Comparison of ENCODE assay signal across 24 cellular contexts in genomic region chr3:140053011-140053702, GRCh38.
DNase-seq lines count a peak whose midpoint lies in the region; TF ChIP-seq lines count a peak whose summit lies in the region.
"Had no signal": no experiment of that assay in that cellular context is flagged by ENCODE, and none has a peak within 500 bp of the region (broad histone marks: within the 10 kb centered on the region; RNA-seq: fewer than 3 reads in every experiment).

No MANE protein-coding gene starts in this region.

- H3K9me3 Mint-ChIP-seq in Caco-2 (ENCODE audit: unreplicated experiment) = no peaks in the 10 kb centered on the region
- H3K9me3 Mint-ChIP-seq in endodermal cell = no peaks in the 10 kb centered on the region
- H3K9me3 Mint-ChIP-seq in neural crest cell = no peaks in the 10 kb centered on the region
- no peaks in the 10 kb centered on the region for H3K9me3 Mint-ChIP-seq in Calu3 (ENCODE audit: low read depth, unreplicated experiment)
- no peaks in the 10 kb centered on the region for H3K9me3 Mint-ChIP-seq in activated T-helper 1 cell treated with anti-CD3 and anti-CD28 coated beads, Interleukin-12 subunit alpha, Interleukin-12 subunit beta, Interleukin-2, Interleukin-4 antibody, amounts not matched to agents 30 ng/mL and 10 ng/mL and 1 ng/mL, durations not matched to agents 14 hours and 24 hours and 36 hours
- H3K9me3 Mint-ChIP-seq: activated T-cell treated with anti-CD3 and anti-CD28 coated beads, Interleukin-2, amount 50 U/mL, for 24 hours; CD4-positive, alpha-beta T cell had no signal

- CTCF ChIA-PET in Caco-2 (lab: Charles Lee) = no interaction called here
- CTCF ChIA-PET in HEK293 (lab: Yijun Ruan, JAX) = interaction anchor here (0.5 kb wide), 1 partner anchor 143 kb away, joined by 3 read pairs; no protein-coding TSS in a partner anchor
- CTCF ChIA-PET in Calu3 (lab: Charles Lee) = no interaction called here

- H3K36me3 ChIP-seq in Caco-2 (ENCODE audit: control insufficient read depth, insufficient read depth, low read length) = no peaks in the 10 kb centered on the region
- no peaks in the 10 kb centered on the region for H3K36me3 ChIP-seq in HEK293 (ENCODE audit: control insufficient read depth in 2 of 2, insufficient read depth in 1 of 2, low read length in 2 of 2)
- H3K36me3 ChIP-seq in endodermal cell (ENCODE audit: control insufficient read depth, insufficient read depth, low read length) = no peaks in the 10 kb centered on the region
- H3K36me3 ChIP-seq: spleen, thyroid gland had no signal

- H3K9ac ChIP-seq in endodermal cell (ENCODE audit: extremely low read depth, low read length, poor library complexity, severe bottlenecking) = no peak overlapping the region

- H3K4me1 Mint-ChIP-seq in Caco-2 (ENCODE audit: low read depth, unreplicated experiment) (peaks cover 34% of the 10 kb centered on the region), endodermal cell (peaks cover 33% of the 10 kb centered on the region), neural crest cell (peaks cover 31% of the 10 kb centered on the region), Calu3 (ENCODE audit: low read depth, unreplicated experiment) (no peaks in the 10 kb centered on the region)
- no peaks in the 10 kb centered on the region for H3K4me1 Mint-ChIP-seq in activated T-helper 1 cell treated with anti-CD3 and anti-CD28 coated beads, Interleukin-12 subunit alpha, Interleukin-12 subunit beta, Interleukin-2, Interleukin-4 antibody, amounts not matched to agents 30 ng/mL and 10 ng/mL and 1 ng/mL, durations not matched to agents 14 hours and 24 hours and 36 hours (ENCODE audit: low read depth)

- H3K27ac ChIP-seq in HEK293 (ENCODE audit: extremely low read depth, low read depth, low read length) (no peak overlapping the region), endodermal cell (ENCODE audit: low read depth, low read length) (peak overlapping the region; percentile 40)
- H3K27ac ChIP-seq: psoas muscle, spleen, thyroid gland had no signal

- H3K9me3 ChIP-seq in Caco-2 = no peaks in the 10 kb centered on the region
- H3K9me3 ChIP-seq in HEK293 (ENCODE audit: control insufficient read depth, insufficient read depth, low read depth, low read length) = no peaks in the 10 kb centered on the region
- no peaks in the 10 kb centered on the region for H3K9me3 ChIP-seq in endodermal cell (ENCODE audit: control insufficient read depth, low read length)
- H3K9me3 ChIP-seq: psoas muscle, spleen, thyroid gland had no signal

- TF ChIP-seq CTCF in Caco-2 (IDR thresholded peaks at IDR 0.05; ENCODE audit: insufficient read depth in 1 of 2, low read depth in 1 of 2, low read length in 1 of 2, severe bottlenecking in 1 of 2, unreplicated experiment in 1 of 2) (peak in 1 of 2 experiments; percentile 3), HEK293 (tag by site-specific recombination; IDR thresholded peaks at IDR 0.05) (no peak), endodermal cell (conservative IDR thresholded peaks at IDR 0.05) (no peak), neural crest cell (conservative IDR thresholded peaks at IDR 0.05) (no peak), Calu3 (IDR thresholded peaks at IDR 0.05; ENCODE audit: unreplicated experiment) (no peak)

- POLR2A ChIA-PET in Caco-2 (lab: Charles Lee) (no interaction called here), HEK293 (lab: Yijun Ruan, JAX) (interaction anchor here (1.4 kb wide), 1 partner anchor 117 kb away, joined by 3 read pairs; no protein-coding TSS in a partner anchor)

- peak overlapping the region; percentile 4 for H3K27ac Mint-ChIP-seq in Caco-2 (ENCODE audit: unreplicated experiment)
- H3K27ac Mint-ChIP-seq in endodermal cell = no peak overlapping the region
- peak overlapping the region; percentile 67 for H3K27ac Mint-ChIP-seq in neural crest cell (ENCODE audit: unreplicated experiment)
- H3K27ac Mint-ChIP-seq in Calu3 (ENCODE audit: unreplicated experiment) = no peak overlapping the region
- no peak overlapping the region for H3K27ac Mint-ChIP-seq in activated T-helper 1 cell treated with anti-CD3 and anti-CD28 coated beads, Interleukin-12 subunit alpha, Interleukin-12 subunit beta, Interleukin-2, Interleukin-4 antibody, amounts not matched to agents 30 ng/mL and 10 ng/mL and 1 ng/mL, durations not matched to agents 14 hours and 24 hours and 36 hours
- H3K27ac Mint-ChIP-seq: activated T-cell treated with anti-CD3 and anti-CD28 coated beads, Interleukin-2, amount 50 U/mL, for 24 hours; CD4-positive, alpha-beta T cell; dendritic cell treated with granulocyte-macrophage colony-stimulating factor and Interleukin-4, amounts not matched to agents 40 ng/mL and 50 ng/mL, for 4 days had no signal

- H3K4me3 ChIP-seq in Caco-2 (ENCODE audit: low read depth, low read length) = no peak overlapping the region
- no peak overlapping the region for H3K4me3 ChIP-seq in HEK293 (ENCODE audit: low read depth, low read length)
- no peak overlapping the region for H3K4me3 ChIP-seq in endodermal cell (ENCODE audit: low read length)
- H3K4me3 ChIP-seq: psoas muscle, spleen, thyroid gland had no signal

- H3K36me3 Mint-ChIP-seq in Caco-2 (ENCODE audit: insufficient read depth, unreplicated experiment) (peaks cover 5% of the 10 kb centered on the region), endodermal cell (ENCODE audit: low read depth) (no peaks in the 10 kb centered on the region), neural crest cell (ENCODE audit: low read depth) (no peaks in the 10 kb centered on the region), Calu3 (ENCODE audit: insufficient read depth, unreplicated experiment) (no peaks in the 10 kb centered on the region)
- no peaks in the 10 kb centered on the region for H3K36me3 Mint-ChIP-seq in activated T-helper 1 cell treated with anti-CD3 and anti-CD28 coated beads, Interleukin-12 subunit alpha, Interleukin-12 subunit beta, Interleukin-2, Interleukin-4 antibody, amounts not matched to agents 30 ng/mL and 10 ng/mL and 1 ng/mL, durations not matched to agents 14 hours and 24 hours and 36 hours (ENCODE audit: low read depth)

- BruUV-seq in Caco-2 (replicated peaks; lab: Mats Ljungman, UMichigan) = no TSS peak
- no TSS peak for BruUV-seq in Calu3 (replicated peaks; lab: Mats Ljungman, UMichigan)

- WGBS in endodermal cell (ENCODE audit: insufficient coverage in 1 of 2, insufficient read length in 1 of 2), 2 experiments = 82 to 84% methylated on average over 6 to 11 of the region's 11 CpGs

- intact Hi-C loops in Caco-2 (cut with micrococcal nuclease; ENCODE audit: unreplicated experiment) (no loop called here), Calu3 (cut with micrococcal nuclease; ENCODE audit: unreplicated experiment) (no loop called here)
- intact Hi-C loops in activated T-helper 1 cell treated with anti-CD3 and anti-CD28 coated beads, Interleukin-12 subunit alpha, Interleukin-12 subunit beta, Interleukin-2, Interleukin-4 antibody, amounts not matched to agents 30 ng/mL and 10 ng/mL and 1 ng/mL, durations not matched to agents 14 hours and 24 hours and 36 hours (cut with micrococcal nuclease) = no loop called here

- H3K27me3 Mint-ChIP-seq in Caco-2 (ENCODE audit: insufficient read depth, unreplicated experiment) (no peaks in the 10 kb centered on the region), endodermal cell (ENCODE audit: insufficient read depth) (peaks cover 46% of the 10 kb centered on the region), neural crest cell (ENCODE audit: low read depth) (no peaks in the 10 kb centered on the region), Calu3 (ENCODE audit: unreplicated experiment) (peaks cover 60% of the 10 kb centered on the region)
- no peaks in the 10 kb centered on the region for H3K27me3 Mint-ChIP-seq in activated T-helper 1 cell treated with anti-CD3 and anti-CD28 coated beads, Interleukin-12 subunit alpha, Interleukin-12 subunit beta, Interleukin-2, Interleukin-4 antibody, amounts not matched to agents 30 ng/mL and 10 ng/mL and 1 ng/mL, durations not matched to agents 14 hours and 24 hours and 36 hours (ENCODE audit: insufficient read depth)
- H3K27me3 Mint-ChIP-seq: dendritic cell treated with granulocyte-macrophage colony-stimulating factor and Interleukin-4, amounts not matched to agents 40 ng/mL and 50 ng/mL, for 4 days had no signal

- H3K4me1 ChIP-seq in Caco-2 (peaks cover 41% of the 10 kb centered on the region), HEK293 (ENCODE audit: control insufficient read depth, insufficient read depth, low read length) (no peaks in the 10 kb centered on the region; the same call in 1 of the 2 replicates), endodermal cell (ENCODE audit: control insufficient read depth, insufficient read depth, low read length) (peaks cover 23% of the 10 kb centered on the region)
- H3K4me1 ChIP-seq: psoas muscle, spleen, thyroid gland had no signal

- H3K4me3 Mint-ChIP-seq in Caco-2 (ENCODE audit: unreplicated experiment) (no peak overlapping the region), endodermal cell (no peak overlapping the region), neural crest cell (no peak overlapping the region), Calu3 (ENCODE audit: low read depth, unreplicated experiment) (no peak overlapping the region)
- H3K4me3 Mint-ChIP-seq in activated T-helper 1 cell treated with anti-CD3 and anti-CD28 coated beads, Interleukin-12 subunit alpha, Interleukin-12 subunit beta, Interleukin-2, Interleukin-4 antibody, amounts not matched to agents 30 ng/mL and 10 ng/mL and 1 ng/mL, durations not matched to agents 14 hours and 24 hours and 36 hours = no peak overlapping the region
- H3K4me3 Mint-ChIP-seq: activated T-cell treated with anti-CD3 and anti-CD28 coated beads, Interleukin-2, amount 50 U/mL, for 24 hours; CD4-positive, alpha-beta T cell; dendritic cell treated with granulocyte-macrophage colony-stimulating factor and Interleukin-4, amounts not matched to agents 40 ng/mL and 50 ng/mL, for 4 days; nephron had no signal

- DNase-seq in Caco-2 (peak; percentile 29 to 51), endodermal cell (no peak), neural crest cell (ENCODE audit: low read depth, low spot score) (no peak), Calu3 (no peak), SKM-1 treated with dmso at 0.1 percent for 144 hours (lab: John Stamatoyannopoulos, UW; ENCODE audit: unreplicated experiment) (no peak)
- no peak for DNase-seq in activated T-helper 1 cell treated with anti-CD3 and anti-CD28 coated beads, Interleukin-12 subunit alpha, Interleukin-12 subunit beta, Interleukin-2, Interleukin-4 antibody, amounts not matched to agents 30 ng/mL and 10 ng/mL and 1 ng/mL, durations not matched to agents 14 hours and 24 hours and 36 hours (ENCODE audit: low spot score)
- no peak for DNase-seq in activated naive CD4-positive, alpha-beta T cell treated with anti-CD3 and anti-CD28 coated beads, Interleukin-2, amount 50 U/mL, for 16 hours
- DNase-seq: activated CD4-positive, CD25-positive, alpha-beta regulatory T cell treated with anti-CD3 and anti-CD28 coated beads, Interleukin-2, amount 50 U/mL, for 72 hours; activated CD8-positive, alpha-beta memory T cell treated with anti-CD3 and anti-CD28 coated beads for 24 hours; activated naive CD4-positive, alpha-beta T cell treated with Interleukin-2 at 50 U/mL for 16 hours; activated T-cell treated with anti-CD3 and anti-CD28 coated beads, Interleukin-2, amount 50 U/mL, for 24 hours; amniotic stem cell; CD4-positive, alpha-beta T cell; NCI-H2029; NCI-H446 treated with DMSO at 0.1 percent for 48 hours; psoas muscle; RPMI8226; spleen; stimulated activated CD4-positive, alpha-beta T cell treated with anti-CD3 and anti-CD28 coated beads, Interleukin-4, amount 100 ng/mL, for 24 hours; stimulated activated naive CD8-positive, alpha-beta T cell treated with anti-CD3 and anti-CD28 coated beads, Interleukin-15, Interleukin-2, amounts not matched to agents 100 U/mL and 50 U/mL, for 24 hours; thyroid gland had no signal

- H3K27me3 ChIP-seq in Caco-2 (replicated peaks; ENCODE audit: control insufficient read depth, insufficient read depth, low read length) = no peaks in the 10 kb centered on the region
- H3K27me3 ChIP-seq in endodermal cell (ENCODE audit: control insufficient read depth, insufficient read depth, low read length, poor library complexity, severe bottlenecking) = peaks cover 56% of the 10 kb centered on the region
- H3K27me3 ChIP-seq: thyroid gland had no signal

Comparison
In these comparisons a context has a peak if more than half of its experiments do, and no peak if none do; other contexts are left out.
1. DNase-seq: peak in Caco-2 (2 of 2); none in endodermal cell (single experiment), neural crest cell (single experiment), Calu3 (single experiment), SKM-1 treated with dmso at 0.1 percent for 144 hours (single experiment), activated T-helper 1 cell treated with anti-CD3 and anti-CD28 coated beads, Interleukin-12 subunit alpha, Interleukin-12 subunit beta, Interleukin-2, Interleukin-4 antibody, amounts not matched to agents 30 ng/mL and 10 ng/mL and 1 ng/mL, durations not matched to agents 14 hours and 24 hours and 36 hours (single experiment) and activated naive CD4-positive, alpha-beta T cell treated with anti-CD3 and anti-CD28 coated beads, Interleukin-2, amount 50 U/mL, for 16 hours (single experiment).
2. H3K27ac Mint-ChIP-seq: peak in Caco-2 (single experiment) and neural crest cell (single experiment); none in endodermal cell (single experiment), Calu3 (single experiment) and activated T-helper 1 cell treated with anti-CD3 and anti-CD28 coated beads, Interleukin-12 subunit alpha, Interleukin-12 subunit beta, Interleukin-2, Interleukin-4 antibody, amounts not matched to agents 30 ng/mL and 10 ng/mL and 1 ng/mL, durations not matched to agents 14 hours and 24 hours and 36 hours (single experiment).